In the genomic region with DNA sequence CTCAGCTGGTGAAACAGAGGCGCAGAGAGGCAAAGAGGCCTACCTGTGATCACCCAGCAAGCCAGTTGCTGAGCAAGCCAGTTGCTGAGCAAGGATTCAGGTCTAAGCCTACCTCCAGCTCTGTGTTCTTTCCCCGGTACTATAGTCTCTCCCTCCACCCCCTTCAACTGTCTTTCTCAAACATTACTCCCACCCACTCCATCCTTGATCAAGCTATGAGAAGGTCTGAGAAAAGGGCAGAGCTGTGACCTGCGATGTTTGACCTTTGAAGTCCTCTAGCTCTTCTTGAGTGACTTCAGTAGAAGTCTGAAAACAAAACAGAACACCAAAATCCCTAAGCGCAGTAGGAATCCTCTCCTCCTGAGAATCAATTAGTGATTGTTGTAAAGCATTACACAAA, we compare ENCODE assay signal across 14 cellular contexts.
DNase-seq lines count a peak whose midpoint lies in the region; ATAC-seq and TF ChIP-seq lines count a peak whose summit lies in the region.
"Had no signal": no experiment of that assay in that cellular context is flagged by ENCODE, and none has a peak within 500 bp of the region (broad histone marks: within the 10 kb centered on the region; RNA-seq: fewer than 3 reads in every experiment).

No MANE protein-coding gene starts in this region.

- H3K27me3 ChIP-seq in GM23338 (ENCODE audit: insufficient read depth): no peaks in the 10 kb centered on the region
- H3K27me3 ChIP-seq: BLaER1 treated with 17β-estradiol and CSF1 and Interleukin-3, amounts not matched to agents 10 nM and 100 nM had no signal

- H3K9me2 ChIP-seq in GM23338 (ENCODE audit: insufficient read depth) (peaks cover 27% of the 10 kb centered on the region), OCI-LY7 (ENCODE audit: insufficient read depth, low read length) (no peaks in the 10 kb centered on the region)

- no peak overlapping the region for H3K4me3 Mint-ChIP-seq in GM23338
- H3K4me3 Mint-ChIP-seq in activated T-helper 2 cell treated with anti-CD3 and anti-CD28 coated beads, Interferon-gamma antibody, Interleukin-2, Interleukin-4, amounts not matched to agents 10 μg/mL and 5 μg/mL and 100 μg/mL, durations not matched to agents 14 hours and 24 hours and 36 hours (ENCODE audit: low read depth): no peak overlapping the region
- no peak overlapping the region for H3K4me3 Mint-ChIP-seq in stimulated activated naive B cell treated with anti-CD40 and anti-IgM and Interleukin-4, amounts not matched to agents 10 μg/mL and 1 μg/mL and 100 μg/mL, for 72 hours
- H3K4me3 Mint-ChIP-seq: B cell; CD8-positive, alpha-beta T cell had no signal

- H3K4me2 ChIP-seq in GM23338 (no peak overlapping the region), OCI-LY7 (ENCODE audit: low read length) (no peak overlapping the region)
- H3K4me2 ChIP-seq: BLaER1 treated with 17β-estradiol and CSF1 and Interleukin-3, amounts not matched to agents 10 nM and 100 nM had no signal

- POLR2A ChIA-PET in OCI-LY7 (lab: Charles Lee): interaction anchor here (1.2 to 1.6 kb wide), 2 partner anchors 12 to 19 kb away, joined by 3 read pairs; no protein-coding TSS in a partner anchor

- ATAC-seq in GM23338 (no peak), GM21515 (IDR thresholded peaks at IDR 0.05; ENCODE audit: unreplicated experiment) (no peak)
- ATAC-seq in stimulated activated naive B cell treated with anti-CD40 and anti-IgM and Interleukin-4, amounts not matched to agents 10 μg/mL and 1 μg/mL and 100 μg/mL, for 72 hours (replicated peaks): peak; percentile 79 to 92
- ATAC-seq: CD8-positive, alpha-beta T cell; HepG2 had no signal

- H3K9me3 ChIP-seq in OCI-LY7 (ENCODE audit: low read length): peaks cover 2% of the 10 kb centered on the region
- H3K9me3 ChIP-seq: HAP-1 had no signal

- H3F3A ChIP-seq in GM23338 (replicated peaks; ENCODE audit: low read depth): no peaks in the 10 kb centered on the region

- DNase-seq in GM23338 (ENCODE audit: low spot score) (no peak), OCI-LY7 (ENCODE audit: low spot score) (no peak), NCI-H1417 (lab: John Stamatoyannopoulos, UW) (no peak)
- no peak for DNase-seq in activated T-helper 2 cell treated with anti-CD3 and anti-CD28 coated beads, Interferon-gamma antibody, Interleukin-2, Interleukin-4, amounts not matched to agents 10 μg/mL and 5 μg/mL and 100 μg/mL, durations not matched to agents 14 hours and 24 hours and 36 hours (ENCODE audit: low spot score)
- no peak for DNase-seq in stimulated activated naive B cell treated with anti-CD40 and anti-IgM and Interleukin-4, amounts not matched to agents 10 μg/mL and 1 μg/mL and 100 μg/mL, for 72 hours
- DNase-seq: Calu3; CD8-positive, alpha-beta T cell; DMS79 treated with DMSO at 0.1 percent for 48 hours; GF-D8 had no signal

- H3K9me3 Mint-ChIP-seq in GM23338: no peaks in the 10 kb centered on the region
- peaks cover 5% of the 10 kb centered on the region for H3K9me3 Mint-ChIP-seq in activated T-helper 2 cell treated with anti-CD3 and anti-CD28 coated beads, Interferon-gamma antibody, Interleukin-2, Interleukin-4, amounts not matched to agents 10 μg/mL and 5 μg/mL and 100 μg/mL, durations not matched to agents 14 hours and 24 hours and 36 hours
- H3K9me3 Mint-ChIP-seq in stimulated activated naive B cell treated with anti-CD40 and anti-IgM and Interleukin-4, amounts not matched to agents 10 μg/mL and 1 μg/mL and 100 μg/mL, for 72 hours: peaks cover 0 to 2% of the 10 kb centered on the region in 2 donors
- H3K9me3 Mint-ChIP-seq: CD8-positive, alpha-beta T cell had no signal

- no peak for TF ChIP-seq CTCF in GM23338 (conservative IDR thresholded peaks at IDR 0.05; ENCODE audit: low read depth in 2 of 2)
- TF ChIP-seq CTCF in OCI-LY7 (conservative IDR thresholded peaks at IDR 0.05; ENCODE audit: low read length): no peak

- no peaks in the 10 kb centered on the region for H3K4me1 Mint-ChIP-seq in GM23338
- peaks cover 9% of the 10 kb centered on the region for H3K4me1 Mint-ChIP-seq in activated T-helper 2 cell treated with anti-CD3 and anti-CD28 coated beads, Interferon-gamma antibody, Interleukin-2, Interleukin-4, amounts not matched to agents 10 μg/mL and 5 μg/mL and 100 μg/mL, durations not matched to agents 14 hours and 24 hours and 36 hours (ENCODE audit: low read depth)
- peaks cover 2 to 18% of the 10 kb centered on the region in 2 donors for H3K4me1 Mint-ChIP-seq in stimulated activated naive B cell treated with anti-CD40 and anti-IgM and Interleukin-4, amounts not matched to agents 10 μg/mL and 1 μg/mL and 100 μg/mL, for 72 hours
- H3K4me1 Mint-ChIP-seq: B cell had no signal

- H3K36me3 Mint-ChIP-seq in GM23338 (ENCODE audit: low read depth): peaks cover 3% of the 10 kb centered on the region; the same call in 2 of the 3 replicates
- no peaks in the 10 kb centered on the region for H3K36me3 Mint-ChIP-seq in activated T-helper 2 cell treated with anti-CD3 and anti-CD28 coated beads, Interferon-gamma antibody, Interleukin-2, Interleukin-4, amounts not matched to agents 10 μg/mL and 5 μg/mL and 100 μg/mL, durations not matched to agents 14 hours and 24 hours and 36 hours (ENCODE audit: low read depth)
- peaks cover 0 to 3% of the 10 kb centered on the region in 2 donors for H3K36me3 Mint-ChIP-seq in stimulated activated naive B cell treated with anti-CD40 and anti-IgM and Interleukin-4, amounts not matched to agents 10 μg/mL and 1 μg/mL and 100 μg/mL, for 72 hours
- H3K36me3 Mint-ChIP-seq: CD8-positive, alpha-beta T cell had no signal

- BruUV-seq in OCI-LY7 (replicated peaks; lab: Mats Ljungman, UMichigan): no TSS peak

- H3K79me2 ChIP-seq in GM23338 (replicated peaks; ENCODE audit: insufficient read depth): no peaks in the 10 kb centered on the region
- H3K79me2 ChIP-seq in OCI-LY7 (ENCODE audit: insufficient read depth, low read depth, low read length): no peaks in the 10 kb centered on the region

- no peaks in the 10 kb centered on the region for H3K4me1 ChIP-seq in GM23338 (ENCODE audit: insufficient read depth)
- H3K4me1 ChIP-seq in OCI-LY7 (ENCODE audit: insufficient read depth, low read length, poor library complexity, severe bottlenecking): peaks cover 13% of the 10 kb centered on the region
- H3K4me1 ChIP-seq: BLaER1 treated with 17β-estradiol and CSF1 and Interleukin-3, amounts not matched to agents 10 nM and 100 nM; HAP-1 had no signal

- H4K20me1 ChIP-seq in GM23338 (replicated peaks; ENCODE audit: insufficient read depth) (no peaks in the 10 kb centered on the region), OCI-LY7 (ENCODE audit: insufficient read depth, low read length) (no peaks in the 10 kb centered on the region)
- H4K20me1 ChIP-seq: BLaER1 treated with 17β-estradiol and CSF1 and Interleukin-3, amounts not matched to agents 10 nM and 100 nM had no signal

- peaks cover 7% of the 10 kb centered on the region for H3K27me3 Mint-ChIP-seq in GM23338 (ENCODE audit: insufficient read depth, low read depth, poor library complexity)
- no peaks in the 10 kb centered on the region for H3K27me3 Mint-ChIP-seq in activated T-helper 2 cell treated with anti-CD3 and anti-CD28 coated beads, Interferon-gamma antibody, Interleukin-2, Interleukin-4, amounts not matched to agents 10 μg/mL and 5 μg/mL and 100 μg/mL, durations not matched to agents 14 hours and 24 hours and 36 hours (ENCODE audit: low read depth)
- H3K27me3 Mint-ChIP-seq in stimulated activated naive B cell treated with anti-CD40 and anti-IgM and Interleukin-4, amounts not matched to agents 10 μg/mL and 1 μg/mL and 100 μg/mL, for 72 hours: peaks cover 11% of the 10 kb centered on the region in 2 donors

- H3K36me3 ChIP-seq in GM23338 (ENCODE audit: insufficient read depth) (no peaks in the 10 kb centered on the region), OCI-LY7 (ENCODE audit: insufficient read depth, low read length) (no peaks in the 10 kb centered on the region)
- H3K36me3 ChIP-seq: BLaER1 treated with 17β-estradiol and CSF1 and Interleukin-3, amounts not matched to agents 10 nM and 100 nM; HAP-1 had no signal

- H3K4me3 ChIP-seq in GM23338: no peak overlapping the region
- H3K4me3 ChIP-seq in OCI-LY7 (ENCODE audit: low read depth, low read length, poor library complexity, severe bottlenecking): no peak overlapping the region
- H3K4me3 ChIP-seq: BLaER1 treated with 17β-estradiol and CSF1 and Interleukin-3, amounts not matched to agents 10 nM and 100 nM; HAP-1 had no signal

- no peak overlapping the region for H3K27ac Mint-ChIP-seq in GM23338
- H3K27ac Mint-ChIP-seq in activated T-helper 2 cell treated with anti-CD3 and anti-CD28 coated beads, Interferon-gamma antibody, Interleukin-2, Interleukin-4, amounts not matched to agents 10 μg/mL and 5 μg/mL and 100 μg/mL, durations not matched to agents 14 hours and 24 hours and 36 hours: peak overlapping the region; percentile 30
- H3K27ac Mint-ChIP-seq in stimulated activated naive B cell treated with anti-CD40 and anti-IgM and Interleukin-4, amounts not matched to agents 10 μg/mL and 1 μg/mL and 100 μg/mL, for 72 hours: no peak overlapping the region
- H3K27ac Mint-ChIP-seq: B cell; CD8-positive, alpha-beta T cell had no signal

- CTCF ChIA-PET in OCI-LY7 (lab: Charles Lee; ENCODE audit: unreplicated experiment): interaction anchor here (0.6 kb wide), 1 partner anchor 543 kb away, joined by 3 read pairs; no protein-coding TSS in a partner anchor

- intact Hi-C loops in OCI-LY7 (cut with micrococcal nuclease; ENCODE audit: unreplicated experiment): no loop called here
- intact Hi-C loops in activated T-helper 2 cell treated with anti-CD3 and anti-CD28 coated beads, Interferon-gamma antibody, Interleukin-2, Interleukin-4, amounts not matched to agents 10 μg/mL and 5 μg/mL and 100 μg/mL, durations not matched to agents 14 hours and 24 hours and 36 hours (cut with micrococcal nuclease): no loop called here

- H3K27ac ChIP-seq in GM23338 (ENCODE audit: low read depth) (no peak overlapping the region), OCI-LY7 (ENCODE audit: low read depth, low read length, poor library complexity, severe bottlenecking) (no peak overlapping the region)
- H3K27ac ChIP-seq: BLaER1 treated with 17β-estradiol and CSF1 and Interleukin-3, amounts not matched to agents 10 nM and 100 nM had no signal

- peak overlapping the region; percentile 81 for H2AFZ ChIP-seq in GM23338
- peak overlapping the region; percentile 46; the same call in 1 of the 2 replicates for H2AFZ ChIP-seq in OCI-LY7 (ENCODE audit: low read length)

TF ChIP-seq in GM23338, 12 proteins besides CTCF, POLR2A, EP300 and RAD21 (continues in another document):
- TF ChIP-seq EZH2 (IDR thresholded peaks at IDR 0.05; ENCODE audit: low read depth, unreplicated experiment) (no peak), JUNB (IDR thresholded peaks at IDR 0.05; ENCODE audit: unreplicated experiment) (no peak)
- TF ChIP-seq, protein P1, sequence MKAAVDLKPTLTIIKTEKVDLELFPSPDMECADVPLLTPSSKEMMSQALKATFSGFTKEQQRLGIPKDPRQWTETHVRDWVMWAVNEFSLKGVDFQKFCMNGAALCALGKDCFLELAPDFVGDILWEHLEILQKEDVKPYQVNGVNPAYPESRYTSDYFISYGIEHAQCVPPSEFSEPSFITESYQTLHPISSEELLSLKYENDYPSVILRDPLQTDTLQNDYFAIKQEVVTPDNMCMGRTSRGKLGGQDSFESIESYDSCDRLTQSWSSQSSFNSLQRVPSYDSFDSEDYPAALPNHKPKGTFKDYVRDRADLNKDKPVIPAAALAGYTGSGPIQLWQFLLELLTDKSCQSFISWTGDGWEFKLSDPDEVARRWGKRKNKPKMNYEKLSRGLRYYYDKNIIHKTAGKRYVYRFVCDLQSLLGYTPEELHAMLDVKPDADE (IDR thresholded peaks at IDR 0.05): no peak

Comparison
In these comparisons a context has a peak if more than half of its experiments do, and no peak if none do; other contexts are left out.
1. ATAC-seq: peak in stimulated activated naive B cell treated with anti-CD40 and anti-IgM and Interleukin-4, amounts not matched to agents 10 μg/mL and 1 μg/mL and 100 μg/mL, for 72 hours (2 of 2); none in GM23338 (single experiment) and GM21515 (single experiment).